In the genomic region with DNA sequence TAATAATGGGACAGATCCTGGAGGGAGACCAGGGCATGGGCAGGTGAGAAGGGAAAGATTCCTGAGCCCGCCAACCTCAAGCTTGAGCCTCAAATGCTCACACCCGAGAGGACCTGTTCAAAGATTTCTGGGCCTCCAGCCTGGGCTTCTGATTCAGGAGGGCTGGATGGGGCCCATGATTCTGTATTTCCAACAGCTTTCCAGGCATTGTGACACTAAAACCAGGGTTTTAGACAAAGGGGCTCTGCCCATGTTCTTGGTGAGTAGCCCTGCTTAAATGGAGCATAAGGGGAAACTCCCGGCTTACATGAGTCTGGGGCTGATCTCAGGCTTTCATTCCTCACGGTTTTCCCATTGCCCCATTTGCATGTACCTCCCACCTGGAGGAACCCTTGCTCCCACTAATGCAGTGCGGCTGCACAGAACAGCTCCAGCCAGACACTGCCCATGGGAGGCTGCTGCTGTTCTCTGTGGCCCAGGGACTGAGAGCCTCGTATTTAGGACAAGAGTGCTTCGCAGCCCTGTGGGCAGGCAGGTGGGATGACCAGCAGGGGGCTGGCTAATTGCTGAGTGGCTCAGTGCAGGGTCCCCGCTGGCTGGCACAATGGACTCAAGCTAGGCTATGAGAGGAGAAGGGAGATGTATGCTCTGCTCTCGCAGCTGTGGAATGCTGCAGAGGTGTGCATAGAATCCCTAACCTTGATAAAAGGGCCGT, we compare ENCODE assay signal across 18 cellular contexts.
DNase-seq lines count a peak whose midpoint lies in the region; ATAC-seq and TF ChIP-seq lines count a peak whose summit lies in the region.
"Had no signal": no experiment of that assay in that cellular context is flagged by ENCODE, and none has a peak within 500 bp of the region (broad histone marks: within the 10 kb centered on the region; RNA-seq: fewer than 3 reads in every experiment).

No MANE protein-coding gene starts in this region.

- H2AFZ ChIP-seq in GM23338 (peak overlapping the region; percentile 90), OCI-LY1 (ENCODE audit: low read length) (no peak overlapping the region)

- H4K20me1 ChIP-seq in GM23338 (replicated peaks; ENCODE audit: insufficient read depth) (no peaks in the 10 kb centered on the region), OCI-LY1 (ENCODE audit: insufficient read depth, low read length) (no peaks in the 10 kb centered on the region)

- H3K9me2 ChIP-seq in GM23338 (ENCODE audit: insufficient read depth) (0 out of 2 replicates have a peak, but pooled peaks cover 14% of the 10 kb centered on the region), OCI-LY1 (ENCODE audit: low read depth, low read length) (no peaks in the 10 kb centered on the region)

- no peaks in the 10 kb centered on the region for H3K9me3 Mint-ChIP-seq in GM23338
- H3K9me3 Mint-ChIP-seq: activated naive CD8-positive, alpha-beta T cell treated with anti-CD3 and anti-CD28 coated beads, Interleukin-2, amount 10 ng/mL, durations not matched to agents 7 days and 5 days; CD8-positive, alpha-beta T cell had no signal

- H3K27ac ChIP-seq in GM23338 (ENCODE audit: low read depth) (no peak overlapping the region), OCI-LY1 (ENCODE audit: low read depth, low read length, poor library complexity, severe bottlenecking) (no peak overlapping the region), substantia nigra (ENCODE audit: low read depth, low read length, poor library complexity, severe bottlenecking) (no peak overlapping the region)

- H3K36me3 Mint-ChIP-seq in GM23338 (ENCODE audit: low read depth): no peaks in the 10 kb centered on the region
- H3K36me3 Mint-ChIP-seq: activated naive CD8-positive, alpha-beta T cell treated with anti-CD3 and anti-CD28 coated beads, Interleukin-2, amount 10 ng/mL, durations not matched to agents 7 days and 5 days; CD8-positive, alpha-beta T cell; naive thymus-derived CD4-positive, alpha-beta T cell; stimulated activated memory B cell treated with anti-CD40 and anti-IgM and Interleukin-4, amounts not matched to agents 10 μg/mL and 1 μg/mL and 100 μg/mL, for 72 hours had no signal

- peak; percentile 96 for ATAC-seq in GM23338
- ATAC-seq: CD8-positive, alpha-beta T cell; esophagus mucosa; naive thymus-derived CD4-positive, alpha-beta T cell; stimulated activated memory B cell treated with anti-CD40 and anti-IgM and Interleukin-4, amounts not matched to agents 10 μg/mL and 1 μg/mL and 100 μg/mL, for 72 hours had no signal

- DNase-seq in BE2C (peak; percentile 34), GM23338 (ENCODE audit: low spot score) (peak; percentile 81), iPS-NIHi7 (ENCODE audit: extremely low spot score) (peak; percentile 72), nucleus accumbens (lab: John Stamatoyannopoulos, UW) (no peak), substantia nigra (lab: John Stamatoyannopoulos, UW) (no peak)
- no peak for DNase-seq in activated CD4-positive, alpha-beta T cell treated with anti-CD3 and anti-CD28 coated beads, Interleukin-2, amount 50 U/mL, for 1 hour
- DNase-seq: activated CD4-positive, alpha-beta T cell treated with anti-CD3 and anti-CD28 coated beads for 48 hours; activated naive CD8-positive, alpha-beta T cell treated with anti-CD3 and anti-CD28 coated beads, Interleukin-2, amount 10 ng/mL, durations not matched to agents 7 days and 5 days; CD8-positive, alpha-beta T cell; cerebellar nuclear complex; left cardiac atrium; naive thymus-derived CD4-positive, alpha-beta T cell; NCI-H1436 treated with DMSO at 0.1 percent for 48 hours; Right ventricle myocardium superior; stimulated activated CD4-positive, alpha-beta T cell treated with anti-CD3 and anti-CD28 coated beads, Interleukin-1b, Interleukin-23, amount 100 ng/mL, for 48 hours had no signal

- H3K9me3 ChIP-seq in BE2C (no peaks in the 10 kb centered on the region), OCI-LY1 (ENCODE audit: low read length) (no peaks in the 10 kb centered on the region)

- H3K27me3 ChIP-seq in BE2C (no peaks in the 10 kb centered on the region), GM23338 (ENCODE audit: insufficient read depth) (no peaks in the 10 kb centered on the region), OCI-LY1 (ENCODE audit: insufficient read depth, low read length) (no peaks in the 10 kb centered on the region)

- TF ChIP-seq CTCF in BE2C (IDR thresholded peaks at IDR 0.05; ENCODE audit: low read depth, low read length) (peak; percentile 49), GM23338 (conservative IDR thresholded peaks at IDR 0.05; ENCODE audit: low read depth in 2 of 2) (peak; percentile 57 to 60), OCI-LY1 (IDR thresholded peaks at IDR 0.05; ENCODE audit: low read length) (peak; percentile 26; the same call in 1 of the 2 replicates)

- H3K79me2 ChIP-seq in GM23338 (replicated peaks; ENCODE audit: insufficient read depth) (no peaks in the 10 kb centered on the region), OCI-LY1 (ENCODE audit: insufficient read depth, low read length) (no peaks in the 10 kb centered on the region)

- H3K4me2 ChIP-seq in GM23338: no peak overlapping the region
- no peak overlapping the region for H3K4me2 ChIP-seq in OCI-LY1 (ENCODE audit: low read length)

- H3F3A ChIP-seq in GM23338 (replicated peaks; ENCODE audit: low read depth): 0 out of 2 replicates have a peak, but pooled peaks cover 3% of the 10 kb centered on the region
- H3F3A ChIP-seq in OCI-LY1 (ENCODE audit: insufficient read depth, low read length): no peaks in the 10 kb centered on the region

- H3K27me3 Mint-ChIP-seq in GM23338 (ENCODE audit: insufficient read depth, low read depth, poor library complexity): peaks cover 5% of the 10 kb centered on the region
- H3K27me3 Mint-ChIP-seq: activated naive CD8-positive, alpha-beta T cell treated with anti-CD3 and anti-CD28 coated beads, Interleukin-2, amount 10 ng/mL, durations not matched to agents 7 days and 5 days; stimulated activated memory B cell treated with anti-CD40 and anti-IgM and Interleukin-4, amounts not matched to agents 10 μg/mL and 1 μg/mL and 100 μg/mL, for 72 hours had no signal

- H3K36me3 ChIP-seq in BE2C (no peaks in the 10 kb centered on the region), GM23338 (ENCODE audit: insufficient read depth) (no peaks in the 10 kb centered on the region), OCI-LY1 (ENCODE audit: insufficient read depth, low read length) (no peaks in the 10 kb centered on the region)

- no peak overlapping the region for H3K4me3 Mint-ChIP-seq in GM23338
- H3K4me3 Mint-ChIP-seq: activated naive CD8-positive, alpha-beta T cell treated with anti-CD3 and anti-CD28 coated beads, Interleukin-2, amount 10 ng/mL, durations not matched to agents 7 days and 5 days; CD8-positive, alpha-beta T cell; naive thymus-derived CD4-positive, alpha-beta T cell; stimulated activated memory B cell treated with anti-CD40 and anti-IgM and Interleukin-4, amounts not matched to agents 10 μg/mL and 1 μg/mL and 100 μg/mL, for 72 hours had no signal

- no peak overlapping the region for H3K9ac ChIP-seq in OCI-LY1 (ENCODE audit: low read length)

- H3K4me1 Mint-ChIP-seq in GM23338: peaks cover 39% of the 10 kb centered on the region
- H3K4me1 Mint-ChIP-seq: activated naive CD8-positive, alpha-beta T cell treated with anti-CD3 and anti-CD28 coated beads, Interleukin-2, amount 10 ng/mL, durations not matched to agents 7 days and 5 days; naive thymus-derived CD4-positive, alpha-beta T cell; stimulated activated memory B cell treated with anti-CD40 and anti-IgM and Interleukin-4, amounts not matched to agents 10 μg/mL and 1 μg/mL and 100 μg/mL, for 72 hours had no signal

- peaks cover 13% of the 10 kb centered on the region for H3K4me1 ChIP-seq in BE2C
- H3K4me1 ChIP-seq in GM23338 (ENCODE audit: insufficient read depth): peaks cover 30% of the 10 kb centered on the region
- H3K4me1 ChIP-seq in OCI-LY1 (ENCODE audit: insufficient read depth, low read length, severe bottlenecking): no peaks in the 10 kb centered on the region

- no peak overlapping the region for H3K4me3 ChIP-seq in BE2C (ENCODE audit: low read depth, low read length)
- H3K4me3 ChIP-seq in GM23338: no peak overlapping the region
- no peak overlapping the region for H3K4me3 ChIP-seq in OCI-LY1 (ENCODE audit: low read depth, low read length, poor library complexity, severe bottlenecking)

- H3K27ac Mint-ChIP-seq in GM23338: no peak overlapping the region
- H3K27ac Mint-ChIP-seq: activated naive CD8-positive, alpha-beta T cell treated with anti-CD3 and anti-CD28 coated beads, Interleukin-2, amount 10 ng/mL, durations not matched to agents 7 days and 5 days; CD8-positive, alpha-beta T cell; naive thymus-derived CD4-positive, alpha-beta T cell; stimulated activated memory B cell treated with anti-CD40 and anti-IgM and Interleukin-4, amounts not matched to agents 10 μg/mL and 1 μg/mL and 100 μg/mL, for 72 hours had no signal

TF ChIP-seq in GM23338, 12 proteins besides CTCF, POLR2A, EP300 and RAD21 (continues in another document):
- TF ChIP-seq CREB1 (CRISPR knock-in tag; IDR thresholded peaks at IDR 0.05; ENCODE audit: low read depth) (no peak), STAT1 (IDR thresholded peaks at IDR 0.05; ENCODE audit: unreplicated experiment) (no peak)

Comparison
In these comparisons a context has a peak if more than half of its experiments do, and no peak if none do; other contexts are left out.
1. DNase-seq: peak in BE2C (single experiment), GM23338 (single experiment) and iPS-NIHi7 (single experiment); none in activated CD4-positive, alpha-beta T cell treated with anti-CD3 and anti-CD28 coated beads, Interleukin-2, amount 50 U/mL, for 1 hour (single experiment), nucleus accumbens (0 of 56) and substantia nigra (0 of 49).
2. Peak in every context shown above with its lines, with median percentiles within 50 percentile points of each other: CTCF ChIP-seq.